Comparison of ENCODE assay signal across 1 cellular context in the genomic region with DNA sequence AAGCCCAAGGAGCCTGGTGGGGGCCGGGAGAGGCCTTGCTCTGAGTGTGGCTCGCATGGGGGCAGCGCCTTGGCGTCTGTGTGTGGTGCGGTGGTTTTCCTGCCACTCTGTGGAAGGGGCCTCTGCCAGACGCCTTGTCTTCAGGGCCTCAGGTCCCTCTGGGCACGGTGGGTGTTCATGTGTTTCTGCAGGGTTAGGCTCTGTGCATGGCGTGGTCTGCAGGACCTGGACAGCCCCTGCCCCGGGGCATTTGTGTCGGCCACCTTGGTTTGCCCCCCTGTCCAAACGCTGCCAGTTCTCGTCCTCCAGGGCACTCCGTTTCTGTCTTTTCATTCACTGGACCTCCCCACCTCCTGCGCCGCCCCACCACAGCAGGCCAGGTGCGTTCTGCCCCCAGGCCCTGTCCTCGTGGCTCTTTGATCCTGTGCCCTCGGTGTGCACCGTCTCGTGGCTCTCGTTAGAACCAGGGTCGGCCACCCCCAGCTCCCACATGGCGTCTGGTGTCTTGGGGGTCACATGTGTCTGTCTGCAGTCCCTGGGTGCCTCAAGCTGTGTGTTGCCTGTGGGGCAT.
TF ChIP-seq lines count a peak whose summit lies in the region.

No MANE protein-coding gene starts in this region.

TF ChIP-seq in WTC11, 78 proteins besides CTCF, POLR2A, EP300 and RAD21 (continued from another document):
- TF ChIP-seq, protein P1, sequence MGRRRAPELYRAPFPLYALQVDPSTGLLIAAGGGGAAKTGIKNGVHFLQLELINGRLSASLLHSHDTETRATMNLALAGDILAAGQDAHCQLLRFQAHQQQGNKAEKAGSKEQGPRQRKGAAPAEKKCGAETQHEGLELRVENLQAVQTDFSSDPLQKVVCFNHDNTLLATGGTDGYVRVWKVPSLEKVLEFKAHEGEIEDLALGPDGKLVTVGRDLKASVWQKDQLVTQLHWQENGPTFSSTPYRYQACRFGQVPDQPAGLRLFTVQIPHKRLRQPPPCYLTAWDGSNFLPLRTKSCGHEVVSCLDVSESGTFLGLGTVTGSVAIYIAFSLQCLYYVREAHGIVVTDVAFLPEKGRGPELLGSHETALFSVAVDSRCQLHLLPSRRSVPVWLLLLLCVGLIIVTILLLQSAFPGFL (CRISPR knock-in tag; IDR thresholded peaks at IDR 0.05; ENCODE audit: borderline replicate concordance): no peak
- TF ChIP-seq TP53 (CRISPR knock-in tag; IDR thresholded peaks at IDR 0.05) (no peak), GTF2I (CRISPR knock-in tag; conservative IDR thresholded peaks at IDR 0.05) (no peak), HMGA2 (CRISPR knock-in tag; IDR thresholded peaks at IDR 0.05) (no peak), GABPB1 (CRISPR knock-in tag; IDR thresholded peaks at IDR 0.05) (no peak)
- TF ChIP-seq, protein P2, sequence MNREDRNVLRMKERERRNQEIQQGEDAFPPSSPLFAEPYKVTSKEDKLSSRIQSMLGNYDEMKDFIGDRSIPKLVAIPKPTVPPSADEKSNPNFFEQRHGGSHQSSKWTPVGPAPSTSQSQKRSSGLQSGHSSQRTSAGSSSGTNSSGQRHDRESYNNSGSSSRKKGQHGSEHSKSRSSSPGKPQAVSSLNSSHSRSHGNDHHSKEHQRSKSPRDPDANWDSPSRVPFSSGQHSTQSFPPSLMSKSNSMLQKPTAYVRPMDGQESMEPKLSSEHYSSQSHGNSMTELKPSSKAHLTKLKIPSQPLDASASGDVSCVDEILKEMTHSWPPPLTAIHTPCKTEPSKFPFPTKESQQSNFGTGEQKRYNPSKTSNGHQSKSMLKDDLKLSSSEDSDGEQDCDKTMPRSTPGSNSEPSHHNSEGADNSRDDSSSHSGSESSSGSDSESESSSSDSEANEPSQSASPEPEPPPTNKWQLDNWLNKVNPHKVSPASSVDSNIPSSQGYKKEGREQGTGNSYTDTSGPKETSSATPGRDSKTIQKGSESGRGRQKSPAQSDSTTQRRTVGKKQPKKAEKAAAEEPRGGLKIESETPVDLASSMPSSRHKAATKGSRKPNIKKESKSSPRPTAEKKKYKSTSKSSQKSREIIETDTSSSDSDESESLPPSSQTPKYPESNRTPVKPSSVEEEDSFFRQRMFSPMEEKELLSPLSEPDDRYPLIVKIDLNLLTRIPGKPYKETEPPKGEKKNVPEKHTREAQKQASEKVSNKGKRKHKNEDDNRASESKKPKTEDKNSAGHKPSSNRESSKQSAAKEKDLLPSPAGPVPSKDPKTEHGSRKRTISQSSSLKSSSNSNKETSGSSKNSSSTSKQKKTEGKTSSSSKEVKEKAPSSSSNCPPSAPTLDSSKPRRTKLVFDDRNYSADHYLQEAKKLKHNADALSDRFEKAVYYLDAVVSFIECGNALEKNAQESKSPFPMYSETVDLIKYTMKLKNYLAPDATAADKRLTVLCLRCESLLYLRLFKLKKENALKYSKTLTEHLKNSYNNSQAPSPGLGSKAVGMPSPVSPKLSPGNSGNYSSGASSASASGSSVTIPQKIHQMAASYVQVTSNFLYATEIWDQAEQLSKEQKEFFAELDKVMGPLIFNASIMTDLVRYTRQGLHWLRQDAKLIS (CRISPR knock-in tag; IDR thresholded peaks at IDR 0.05; ENCODE audit: borderline replicate concordance): no peak
- TF ChIP-seq, protein P3, sequence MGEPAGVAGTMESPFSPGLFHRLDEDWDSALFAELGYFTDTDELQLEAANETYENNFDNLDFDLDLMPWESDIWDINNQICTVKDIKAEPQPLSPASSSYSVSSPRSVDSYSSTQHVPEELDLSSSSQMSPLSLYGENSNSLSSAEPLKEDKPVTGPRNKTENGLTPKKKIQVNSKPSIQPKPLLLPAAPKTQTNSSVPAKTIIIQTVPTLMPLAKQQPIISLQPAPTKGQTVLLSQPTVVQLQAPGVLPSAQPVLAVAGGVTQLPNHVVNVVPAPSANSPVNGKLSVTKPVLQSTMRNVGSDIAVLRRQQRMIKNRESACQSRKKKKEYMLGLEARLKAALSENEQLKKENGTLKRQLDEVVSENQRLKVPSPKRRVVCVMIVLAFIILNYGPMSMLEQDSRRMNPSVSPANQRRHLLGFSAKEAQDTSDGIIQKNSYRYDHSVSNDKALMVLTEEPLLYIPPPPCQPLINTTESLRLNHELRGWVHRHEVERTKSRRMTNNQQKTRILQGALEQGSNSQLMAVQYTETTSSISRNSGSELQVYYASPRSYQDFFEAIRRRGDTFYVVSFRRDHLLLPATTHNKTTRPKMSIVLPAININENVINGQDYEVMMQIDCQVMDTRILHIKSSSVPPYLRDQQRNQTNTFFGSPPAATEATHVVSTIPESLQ (CRISPR knock-in tag; IDR thresholded peaks at IDR 0.05): no peak
- TF ChIP-seq, protein P4, sequence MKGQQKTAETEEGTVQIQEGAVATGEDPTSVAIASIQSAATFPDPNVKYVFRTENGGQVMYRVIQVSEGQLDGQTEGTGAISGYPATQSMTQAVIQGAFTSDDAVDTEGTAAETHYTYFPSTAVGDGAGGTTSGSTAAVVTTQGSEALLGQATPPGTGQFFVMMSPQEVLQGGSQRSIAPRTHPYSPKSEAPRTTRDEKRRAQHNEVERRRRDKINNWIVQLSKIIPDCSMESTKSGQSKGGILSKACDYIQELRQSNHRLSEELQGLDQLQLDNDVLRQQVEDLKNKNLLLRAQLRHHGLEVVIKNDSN (CRISPR knock-in tag; IDR thresholded peaks at IDR 0.05): no peak
- TF ChIP-seq, protein P5, sequence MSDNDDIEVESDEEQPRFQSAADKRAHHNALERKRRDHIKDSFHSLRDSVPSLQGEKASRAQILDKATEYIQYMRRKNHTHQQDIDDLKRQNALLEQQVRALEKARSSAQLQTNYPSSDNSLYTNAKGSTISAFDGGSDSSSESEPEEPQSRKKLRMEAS (CRISPR knock-in tag; IDR thresholded peaks at IDR 0.05): no peak
- TF ChIP-seq, protein P6, sequence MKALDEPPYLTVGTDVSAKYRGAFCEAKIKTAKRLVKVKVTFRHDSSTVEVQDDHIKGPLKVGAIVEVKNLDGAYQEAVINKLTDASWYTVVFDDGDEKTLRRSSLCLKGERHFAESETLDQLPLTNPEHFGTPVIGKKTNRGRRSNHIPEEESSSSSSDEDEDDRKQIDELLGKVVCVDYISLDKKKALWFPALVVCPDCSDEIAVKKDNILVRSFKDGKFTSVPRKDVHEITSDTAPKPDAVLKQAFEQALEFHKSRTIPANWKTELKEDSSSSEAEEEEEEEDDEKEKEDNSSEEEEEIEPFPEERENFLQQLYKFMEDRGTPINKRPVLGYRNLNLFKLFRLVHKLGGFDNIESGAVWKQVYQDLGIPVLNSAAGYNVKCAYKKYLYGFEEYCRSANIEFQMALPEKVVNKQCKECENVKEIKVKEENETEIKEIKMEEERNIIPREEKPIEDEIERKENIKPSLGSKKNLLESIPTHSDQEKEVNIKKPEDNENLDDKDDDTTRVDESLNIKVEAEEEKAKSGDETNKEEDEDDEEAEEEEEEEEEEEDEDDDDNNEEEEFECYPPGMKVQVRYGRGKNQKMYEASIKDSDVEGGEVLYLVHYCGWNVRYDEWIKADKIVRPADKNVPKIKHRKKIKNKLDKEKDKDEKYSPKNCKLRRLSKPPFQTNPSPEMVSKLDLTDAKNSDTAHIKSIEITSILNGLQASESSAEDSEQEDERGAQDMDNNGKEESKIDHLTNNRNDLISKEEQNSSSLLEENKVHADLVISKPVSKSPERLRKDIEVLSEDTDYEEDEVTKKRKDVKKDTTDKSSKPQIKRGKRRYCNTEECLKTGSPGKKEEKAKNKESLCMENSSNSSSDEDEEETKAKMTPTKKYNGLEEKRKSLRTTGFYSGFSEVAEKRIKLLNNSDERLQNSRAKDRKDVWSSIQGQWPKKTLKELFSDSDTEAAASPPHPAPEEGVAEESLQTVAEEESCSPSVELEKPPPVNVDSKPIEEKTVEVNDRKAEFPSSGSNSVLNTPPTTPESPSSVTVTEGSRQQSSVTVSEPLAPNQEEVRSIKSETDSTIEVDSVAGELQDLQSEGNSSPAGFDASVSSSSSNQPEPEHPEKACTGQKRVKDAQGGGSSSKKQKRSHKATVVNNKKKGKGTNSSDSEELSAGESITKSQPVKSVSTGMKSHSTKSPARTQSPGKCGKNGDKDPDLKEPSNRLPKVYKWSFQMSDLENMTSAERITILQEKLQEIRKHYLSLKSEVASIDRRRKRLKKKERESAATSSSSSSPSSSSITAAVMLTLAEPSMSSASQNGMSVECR (CRISPR knock-in tag; IDR thresholded peaks at IDR 0.05; ENCODE audit: borderline replicate concordance): no peak
